1 cellular context compared by ENCODE assay signal in the genomic region with DNA sequence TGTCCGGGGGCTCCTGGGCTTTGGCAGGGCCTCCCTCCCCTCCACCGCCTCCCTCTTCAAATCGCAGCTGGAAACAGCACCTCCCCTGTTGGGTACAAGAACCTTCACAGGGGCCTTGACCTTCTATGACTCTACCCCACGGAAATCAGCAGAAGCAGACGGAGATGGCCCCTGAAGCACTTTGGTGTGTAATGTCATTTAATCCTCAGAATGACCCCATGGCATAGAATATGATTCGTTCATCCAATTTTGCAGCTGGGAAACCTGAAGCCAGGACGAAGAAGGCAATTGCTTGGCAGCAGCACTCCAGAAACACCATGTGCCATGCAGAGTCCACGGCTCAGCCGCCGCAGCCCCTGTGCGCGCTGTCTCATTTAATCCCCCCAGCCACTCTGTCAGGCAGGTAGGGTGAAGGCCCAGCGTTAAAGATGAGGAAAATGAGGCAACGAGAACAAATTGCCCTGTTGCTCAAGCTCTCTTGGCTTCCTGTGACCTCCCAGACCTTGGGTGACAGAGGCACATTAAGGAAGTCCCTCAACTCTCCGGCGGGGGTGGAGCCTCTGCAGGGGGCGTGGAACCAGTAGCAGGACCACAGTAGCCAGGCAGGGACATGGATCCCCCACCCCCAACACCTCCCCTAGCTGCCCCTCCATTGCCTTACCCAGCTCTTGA.
TF ChIP-seq lines count a peak whose summit lies in the region.

No MANE protein-coding gene starts in this region.

TF ChIP-seq in SK-N-SH treated with all-trans-retinoic acid at 6 μM for 48 hours, 23 proteins besides CTCF, POLR2A, EP300 and RAD21:
- TF ChIP-seq ESRRG (CRISPR knock-in tag; IDR thresholded peaks at IDR 0.05) (no peak), BACH2 (CRISPR knock-in tag; IDR thresholded peaks at IDR 0.05; ENCODE audit: borderline replicate concordance) (no peak), SNAI2 (CRISPR knock-in tag; IDR thresholded peaks at IDR 0.05) (no peak), ZNF565 (CRISPR knock-in tag; conservative IDR thresholded peaks at IDR 0.05; ENCODE audit: low read depth) (no peak), ZC3H10 (CRISPR knock-in tag; IDR thresholded peaks at IDR 0.05) (no peak), ZFP3 (CRISPR knock-in tag; IDR thresholded peaks at IDR 0.05) (no peak), RARB (CRISPR knock-in tag; IDR thresholded peaks at IDR 0.05) (no peak), OSR1 (CRISPR knock-in tag; IDR thresholded peaks at IDR 0.05) (no peak), ISL1 (CRISPR knock-in tag; IDR thresholded peaks at IDR 0.05) (no peak), CSRNP3 (CRISPR knock-in tag; IDR thresholded peaks at IDR 0.05) (no peak), ARNTL (CRISPR knock-in tag; IDR thresholded peaks at IDR 0.05; ENCODE audit: borderline replicate concordance, low read depth) (no peak), CSDC2 (CRISPR knock-in tag; IDR thresholded peaks at IDR 0.05) (no peak), PATZ1 (CRISPR knock-in tag; IDR thresholded peaks at IDR 0.05; ENCODE audit: borderline replicate concordance) (no peak), ZFP30 (CRISPR knock-in tag; IDR thresholded peaks at IDR 0.05) (no peak), ZNF8 (CRISPR knock-in tag; IDR thresholded peaks at IDR 0.05) (no peak), PPARA (CRISPR knock-in tag; IDR thresholded peaks at IDR 0.05; ENCODE audit: borderline replicate concordance) (no peak)
- TF ChIP-seq, protein P1, sequence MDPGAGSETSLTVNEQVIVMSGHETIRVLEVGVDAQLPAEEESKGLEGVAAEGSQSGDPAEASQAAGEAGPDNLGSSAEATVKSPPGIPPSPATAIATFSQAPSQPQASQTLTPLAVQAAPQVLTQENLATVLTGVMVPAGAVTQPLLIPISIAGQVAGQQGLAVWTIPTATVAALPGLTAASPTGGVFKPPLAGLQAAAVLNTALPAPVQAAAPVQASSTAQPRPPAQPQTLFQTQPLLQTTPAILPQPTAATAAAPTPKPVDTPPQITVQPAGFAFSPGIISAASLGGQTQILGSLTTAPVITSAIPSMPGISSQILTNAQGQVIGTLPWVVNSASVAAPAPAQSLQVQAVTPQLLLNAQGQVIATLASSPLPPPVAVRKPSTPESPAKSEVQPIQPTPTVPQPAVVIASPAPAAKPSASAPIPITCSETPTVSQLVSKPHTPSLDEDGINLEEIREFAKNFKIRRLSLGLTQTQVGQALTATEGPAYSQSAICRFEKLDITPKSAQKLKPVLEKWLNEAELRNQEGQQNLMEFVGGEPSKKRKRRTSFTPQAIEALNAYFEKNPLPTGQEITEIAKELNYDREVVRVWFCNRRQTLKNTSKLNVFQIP (CRISPR knock-in tag; IDR thresholded peaks at IDR 0.05; ENCODE audit: borderline replicate concordance, low read depth): no peak
